1 cellular context compared by ENCODE assay signal in the genomic region with DNA sequence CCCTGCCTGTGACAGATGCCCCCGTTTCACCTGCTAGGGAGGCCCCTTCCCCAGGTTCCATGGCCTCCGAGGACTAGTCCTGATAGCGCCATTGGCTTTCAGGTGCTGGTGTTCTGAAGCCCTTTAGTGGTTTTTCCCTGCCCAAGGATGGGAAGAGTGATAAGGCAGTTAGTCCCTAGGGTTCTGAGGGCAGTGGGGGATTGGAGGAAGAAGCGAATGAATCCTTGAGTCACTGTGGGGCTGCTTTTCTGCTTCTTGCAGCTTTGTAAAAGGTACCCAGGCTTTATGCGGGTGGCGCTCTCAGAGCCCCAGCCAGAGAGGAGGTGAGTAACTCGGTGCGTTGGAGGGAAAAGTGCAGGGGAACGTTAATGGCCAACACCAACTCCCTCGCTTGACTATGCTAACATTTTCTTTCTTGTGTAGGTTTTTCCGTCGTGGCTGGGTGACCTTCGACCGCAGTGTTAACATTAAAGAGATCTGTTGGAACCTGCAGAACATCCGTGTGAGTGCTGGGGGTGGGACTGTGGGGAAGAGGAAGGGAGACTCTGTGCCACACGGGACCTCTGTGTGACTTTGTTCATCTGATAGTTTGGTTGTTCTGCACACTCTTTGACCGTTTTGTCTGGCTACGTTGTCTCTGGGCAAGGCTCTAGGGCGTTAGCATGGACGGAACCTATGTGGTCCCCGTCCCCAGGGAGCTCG.
TF ChIP-seq lines count a peak whose summit lies in the region.

No MANE protein-coding gene starts in this region.

TF ChIP-seq in WTC11, 78 proteins besides CTCF, POLR2A, EP300 and RAD21:
- no peak for TF ChIP-seq ZNF281 (CRISPR knock-in tag; IDR thresholded peaks at IDR 0.05)
- TF ChIP-seq ATF6 (CRISPR knock-in tag; IDR thresholded peaks at IDR 0.05): no peak
- TF ChIP-seq RELA (CRISPR knock-in tag; IDR thresholded peaks at IDR 0.05; ENCODE audit: borderline replicate concordance): no peak
- no peak for TF ChIP-seq ZNF416 (CRISPR knock-in tag; IDR thresholded peaks at IDR 0.05)
- TF ChIP-seq EMX1 (CRISPR knock-in tag; IDR thresholded peaks at IDR 0.05): no peak
- no peak for TF ChIP-seq TEAD4 (CRISPR knock-in tag; IDR thresholded peaks at IDR 0.05)
- TF ChIP-seq, protein P1, sequence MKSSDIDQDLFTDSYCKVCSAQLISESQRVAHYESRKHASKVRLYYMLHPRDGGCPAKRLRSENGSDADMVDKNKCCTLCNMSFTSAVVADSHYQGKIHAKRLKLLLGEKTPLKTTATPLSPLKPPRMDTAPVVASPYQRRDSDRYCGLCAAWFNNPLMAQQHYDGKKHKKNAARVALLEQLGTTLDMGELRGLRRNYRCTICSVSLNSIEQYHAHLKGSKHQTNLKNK (CRISPR knock-in tag; IDR thresholded peaks at IDR 0.05): no peak
- TF ChIP-seq FOXJ3 (CRISPR knock-in tag; IDR thresholded peaks at IDR 0.05; ENCODE audit: borderline replicate concordance): no peak
- TF ChIP-seq FOXP4 (CRISPR knock-in tag; IDR thresholded peaks at IDR 0.05): no peak
- no peak for TF ChIP-seq TEAD1 (CRISPR knock-in tag; IDR thresholded peaks at IDR 0.05)
